1 cellular context compared by ENCODE assay signal in the genomic region with DNA sequence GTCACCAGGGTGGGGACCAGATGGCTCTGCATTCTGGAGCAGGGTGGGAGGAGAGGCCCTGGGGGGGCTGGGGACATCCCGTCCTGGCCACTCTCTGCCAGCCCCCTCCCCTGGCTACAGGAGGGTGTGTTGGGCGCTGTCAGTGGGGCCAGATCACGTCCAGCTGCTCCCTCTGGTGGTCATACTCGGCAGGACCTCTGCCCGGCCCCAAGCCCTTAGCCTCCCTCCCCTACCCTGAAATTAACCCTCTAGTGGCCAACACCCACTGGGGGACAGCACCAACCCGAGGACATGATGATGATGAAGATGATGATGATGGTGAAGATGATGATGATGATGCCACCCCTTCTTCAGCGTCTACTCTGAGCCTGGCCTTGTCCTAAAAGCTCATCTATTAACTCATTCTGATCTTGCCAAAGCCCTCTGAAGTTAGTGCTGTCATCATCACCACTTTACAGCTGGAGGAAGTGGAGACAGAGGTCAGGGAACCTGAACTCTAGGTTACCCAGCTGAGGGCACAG.
TF ChIP-seq lines count a peak whose summit lies in the region.

No MANE protein-coding gene starts in this region.

TF ChIP-seq in K562, 482 proteins besides CTCF, POLR2A, EP300 and RAD21 (continued from another document and continues in another):
- no peak for TF ChIP-seq MYC (IDR thresholded peaks at IDR 0.05; ENCODE audit: low read depth, low read length)
- no peak for TF ChIP-seq MYC (CRISPR knock-in tag; IDR thresholded peaks at IDR 0.05; ENCODE audit: borderline replicate concordance, low read depth)
- peak; percentile 38; the same call in 1 of the 2 replicates for TF ChIP-seq NCOA1 (IDR thresholded peaks at IDR 0.05; ENCODE audit: low read depth)
- TF ChIP-seq GTF2B (IDR thresholded peaks at IDR 0.05; ENCODE audit: extremely low read depth, insufficient read length), result no peak
- TF ChIP-seq EZH2 (IDR thresholded peaks at IDR 0.05; ENCODE audit: borderline replicate concordance, low read depth, low read length), result no peak
- no peak for TF ChIP-seq NONO (IDR thresholded peaks at IDR 0.05; ENCODE audit: low read depth in 2 of 2, low read length in 1 of 2)
- no peak for TF ChIP-seq SMARCA4 (IDR thresholded peaks at IDR 0.05)
- peak in 1 of 2 experiments; percentile 61; a peak in 1 of 4 replicates for TF ChIP-seq ARNT (IDR thresholded peaks at IDR 0.05)
- TF ChIP-seq, protein P1, sequence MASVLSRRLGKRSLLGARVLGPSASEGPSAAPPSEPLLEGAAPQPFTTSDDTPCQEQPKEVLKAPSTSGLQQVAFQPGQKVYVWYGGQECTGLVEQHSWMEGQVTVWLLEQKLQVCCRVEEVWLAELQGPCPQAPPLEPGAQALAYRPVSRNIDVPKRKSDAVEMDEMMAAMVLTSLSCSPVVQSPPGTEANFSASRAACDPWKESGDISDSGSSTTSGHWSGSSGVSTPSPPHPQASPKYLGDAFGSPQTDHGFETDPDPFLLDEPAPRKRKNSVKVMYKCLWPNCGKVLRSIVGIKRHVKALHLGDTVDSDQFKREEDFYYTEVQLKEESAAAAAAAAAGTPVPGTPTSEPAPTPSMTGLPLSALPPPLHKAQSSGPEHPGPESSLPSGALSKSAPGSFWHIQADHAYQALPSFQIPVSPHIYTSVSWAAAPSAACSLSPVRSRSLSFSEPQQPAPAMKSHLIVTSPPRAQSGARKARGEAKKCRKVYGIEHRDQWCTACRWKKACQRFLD (CRISPR knock-in tag; IDR thresholded peaks at IDR 0.05), result no peak
- TF ChIP-seq CTBP1 (IDR thresholded peaks at IDR 0.05; ENCODE audit: borderline replicate concordance), result peak; percentile 69; the same call in 1 of the 2 replicates
- TF ChIP-seq HDAC3 (IDR thresholded peaks at IDR 0.05; ENCODE audit: borderline replicate concordance, partially characterized antibody), result no peak
- no peak for TF ChIP-seq PML (IDR thresholded peaks at IDR 0.05; ENCODE audit: low read length)
- TF ChIP-seq HNRNPL (IDR thresholded peaks at IDR 0.05; ENCODE audit: low read depth, low read length), result 0 out of 2 replicates have a peak, but pooled peaks have one; percentile 17
- no peak for TF ChIP-seq BRD4 (IDR thresholded peaks at IDR 0.05)
- TF ChIP-seq PCBP1 (IDR thresholded peaks at IDR 0.05; ENCODE audit: low read depth, low read length, poor library complexity, severe bottlenecking), result no peak
- TF ChIP-seq XRCC4 (IDR thresholded peaks at IDR 0.05; ENCODE audit: extremely low read depth, insufficient read depth, insufficient read length), result no peak
- peak; percentile 48; the same call in 1 of the 2 replicates for TF ChIP-seq GABPB1 (CRISPR knock-in tag; IDR thresholded peaks at IDR 0.05)
- TF ChIP-seq ZNF121 (CRISPR knock-in tag; conservative IDR thresholded peaks at IDR 0.05), result no peak
- TF ChIP-seq, protein P2, sequence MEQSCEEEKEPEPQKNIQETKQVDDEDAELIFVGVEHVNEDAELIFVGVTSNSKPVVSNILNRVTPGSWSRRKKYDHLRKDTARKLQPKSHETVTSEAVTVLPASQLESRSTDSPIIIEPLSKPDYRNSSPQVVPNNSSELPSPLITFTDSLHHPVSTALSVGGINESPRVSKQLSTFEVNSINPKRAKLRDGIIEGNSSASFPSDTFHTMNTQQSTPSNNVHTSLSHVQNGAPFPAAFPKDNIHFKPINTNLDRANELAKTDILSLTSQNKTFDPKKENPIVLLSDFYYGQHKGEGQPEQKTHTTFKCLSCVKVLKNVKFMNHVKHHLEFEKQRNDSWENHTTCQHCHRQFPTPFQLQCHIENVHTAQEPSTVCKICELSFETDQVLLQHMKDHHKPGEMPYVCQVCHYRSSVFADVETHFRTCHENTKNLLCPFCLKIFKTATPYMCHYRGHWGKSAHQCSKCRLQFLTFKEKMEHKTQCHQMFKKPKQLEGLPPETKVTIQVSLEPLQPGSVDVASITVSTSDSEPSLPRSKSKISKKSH (CRISPR knock-in tag; IDR thresholded peaks at IDR 0.05), result no peak
- no peak; the same call in 1 of the 2 replicates for TF ChIP-seq EP400 (IDR thresholded peaks at IDR 0.05)
- TF ChIP-seq PYGO2 (tag; IDR thresholded peaks at IDR 0.05), result no peak
- TF ChIP-seq RFX7 (CRISPR knock-in tag; IDR thresholded peaks at IDR 0.05), result no peak
- TF ChIP-seq ARID2 (IDR thresholded peaks at IDR 0.05), result peak; percentile 76
- TF ChIP-seq, protein P3, sequence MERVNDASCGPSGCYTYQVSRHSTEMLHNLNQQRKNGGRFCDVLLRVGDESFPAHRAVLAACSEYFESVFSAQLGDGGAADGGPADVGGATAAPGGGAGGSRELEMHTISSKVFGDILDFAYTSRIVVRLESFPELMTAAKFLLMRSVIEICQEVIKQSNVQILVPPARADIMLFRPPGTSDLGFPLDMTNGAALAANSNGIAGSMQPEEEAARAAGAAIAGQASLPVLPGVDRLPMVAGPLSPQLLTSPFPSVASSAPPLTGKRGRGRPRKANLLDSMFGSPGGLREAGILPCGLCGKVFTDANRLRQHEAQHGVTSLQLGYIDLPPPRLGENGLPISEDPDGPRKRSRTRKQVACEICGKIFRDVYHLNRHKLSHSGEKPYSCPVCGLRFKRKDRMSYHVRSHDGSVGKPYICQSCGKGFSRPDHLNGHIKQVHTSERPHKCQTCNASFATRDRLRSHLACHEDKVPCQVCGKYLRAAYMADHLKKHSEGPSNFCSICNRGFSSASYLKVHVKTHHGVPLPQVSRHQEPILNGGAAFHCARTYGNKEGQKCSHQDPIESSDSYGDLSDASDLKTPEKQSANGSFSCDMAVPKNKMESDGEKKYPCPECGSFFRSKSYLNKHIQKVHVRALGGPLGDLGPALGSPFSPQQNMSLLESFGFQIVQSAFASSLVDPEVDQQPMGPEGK (CRISPR knock-in tag; IDR thresholded peaks at IDR 0.05; ENCODE audit: borderline replicate concordance), result no peak
- TF ChIP-seq, protein P4, sequence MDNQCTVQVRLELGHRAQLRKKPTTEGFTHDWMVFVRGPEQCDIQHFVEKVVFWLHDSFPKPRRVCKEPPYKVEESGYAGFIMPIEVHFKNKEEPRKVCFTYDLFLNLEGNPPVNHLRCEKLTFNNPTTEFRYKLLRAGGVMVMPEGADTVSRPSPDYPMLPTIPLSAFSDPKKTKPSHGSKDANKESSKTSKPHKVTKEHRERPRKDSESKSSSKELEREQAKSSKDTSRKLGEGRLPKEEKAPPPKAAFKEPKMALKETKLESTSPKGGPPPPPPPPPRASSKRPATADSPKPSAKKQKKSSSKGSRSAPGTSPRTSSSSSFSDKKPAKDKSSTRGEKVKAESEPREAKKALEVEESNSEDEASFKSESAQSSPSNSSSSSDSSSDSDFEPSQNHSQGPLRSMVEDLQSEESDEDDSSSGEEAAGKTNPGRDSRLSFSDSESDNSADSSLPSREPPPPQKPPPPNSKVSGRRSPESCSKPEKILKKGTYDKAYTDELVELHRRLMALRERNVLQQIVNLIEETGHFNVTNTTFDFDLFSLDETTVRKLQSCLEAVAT (IDR thresholded peaks at IDR 0.05), result no peak
- no peak for TF ChIP-seq MEF2A (IDR thresholded peaks at IDR 0.05; ENCODE audit: control insufficient read depth, low read depth, low read length)
- TF ChIP-seq CREBBP (IDR thresholded peaks at IDR 0.05; ENCODE audit: low read depth, low read length), result no peak
- TF ChIP-seq ADNP (tag; IDR thresholded peaks at IDR 0.05), result no peak
- TF ChIP-seq ZNF551 (CRISPR knock-in tag; IDR thresholded peaks at IDR 0.05), result no peak
- TF ChIP-seq MAFG (tag; conservative IDR thresholded peaks at IDR 0.05), result no peak
- TF ChIP-seq, protein P5, sequence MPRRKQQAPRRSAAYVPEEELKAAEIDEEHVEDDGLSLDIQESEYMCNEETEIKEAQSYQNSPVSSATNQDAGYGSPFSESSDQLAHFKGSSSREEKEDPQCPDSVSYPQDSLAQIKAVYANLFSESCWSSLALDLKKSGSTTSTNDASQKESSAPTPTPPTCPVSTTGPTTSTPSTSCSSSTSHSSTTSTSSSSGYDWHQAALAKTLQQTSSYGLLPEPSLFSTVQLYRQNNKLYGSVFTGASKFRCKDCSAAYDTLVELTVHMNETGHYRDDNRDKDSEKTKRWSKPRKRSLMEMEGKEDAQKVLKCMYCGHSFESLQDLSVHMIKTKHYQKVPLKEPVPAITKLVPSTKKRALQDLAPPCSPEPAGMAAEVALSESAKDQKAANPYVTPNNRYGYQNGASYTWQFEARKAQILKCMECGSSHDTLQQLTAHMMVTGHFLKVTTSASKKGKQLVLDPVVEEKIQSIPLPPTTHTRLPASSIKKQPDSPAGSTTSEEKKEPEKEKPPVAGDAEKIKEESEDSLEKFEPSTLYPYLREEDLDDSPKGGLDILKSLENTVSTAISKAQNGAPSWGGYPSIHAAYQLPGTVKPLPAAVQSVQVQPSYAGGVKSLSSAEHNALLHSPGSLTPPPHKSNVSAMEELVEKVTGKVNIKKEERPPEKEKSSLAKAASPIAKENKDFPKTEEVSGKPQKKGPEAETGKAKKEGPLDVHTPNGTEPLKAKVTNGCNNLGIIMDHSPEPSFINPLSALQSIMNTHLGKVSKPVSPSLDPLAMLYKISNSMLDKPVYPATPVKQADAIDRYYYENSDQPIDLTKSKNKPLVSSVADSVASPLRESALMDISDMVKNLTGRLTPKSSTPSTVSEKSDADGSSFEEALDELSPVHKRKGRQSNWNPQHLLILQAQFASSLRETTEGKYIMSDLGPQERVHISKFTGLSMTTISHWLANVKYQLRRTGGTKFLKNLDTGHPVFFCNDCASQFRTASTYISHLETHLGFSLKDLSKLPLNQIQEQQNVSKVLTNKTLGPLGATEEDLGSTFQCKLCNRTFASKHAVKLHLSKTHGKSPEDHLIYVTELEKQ (CRISPR knock-in tag; IDR thresholded peaks at IDR 0.05), result no peak
- 0 out of 2 replicates have a peak, but pooled peaks have one; percentile 31 for TF ChIP-seq HBP1 (CRISPR knock-in tag; IDR thresholded peaks at IDR 0.05)
- no peak for TF ChIP-seq SMAD3 (CRISPR knock-in tag; conservative IDR thresholded peaks at IDR 0.05)
- TF ChIP-seq TGIF2 (CRISPR knock-in tag; IDR thresholded peaks at IDR 0.05), result no peak
- no peak for TF ChIP-seq ZBTB8A (IDR thresholded peaks at IDR 0.05; ENCODE audit: partially characterized antibody)
- TF ChIP-seq HLTF (IDR thresholded peaks at IDR 0.05), result no peak
- TF ChIP-seq TRIM25 (IDR thresholded peaks at IDR 0.05; ENCODE audit: borderline replicate concordance), result 0 out of 2 replicates have a peak, but pooled peaks have one; percentile 21
- no peak for TF ChIP-seq TCF7L2 (IDR thresholded peaks at IDR 0.05; ENCODE audit: low read depth, low read length)
- TF ChIP-seq NEUROD1 (IDR thresholded peaks at IDR 0.05; ENCODE audit: borderline replicate concordance, low read depth, low read length, partially characterized antibody), result peak; percentile 17
- TF ChIP-seq ZNF668 (CRISPR knock-in tag; IDR thresholded peaks at IDR 0.05), result no peak
- TF ChIP-seq KAT2B (IDR thresholded peaks at IDR 0.05; ENCODE audit: low read depth, low read length), result no peak
- TF ChIP-seq STAT5A (IDR thresholded peaks at IDR 0.05; ENCODE audit: borderline replicate concordance, low read length), result 0 out of 2 replicates have a peak, but pooled peaks have one; percentile 23
- TF ChIP-seq ZNF561 (CRISPR knock-in tag; conservative IDR thresholded peaks at IDR 0.05), result no peak
- no peak for TF ChIP-seq ESRRB (CRISPR knock-in tag; IDR thresholded peaks at IDR 0.05; ENCODE audit: borderline replicate concordance)
- peak; percentile 94; the same call in 1 of the 2 replicates for TF ChIP-seq XRCC5 (IDR thresholded peaks at IDR 0.05; ENCODE audit: low read depth, low read length)
- TF ChIP-seq, protein P6, sequence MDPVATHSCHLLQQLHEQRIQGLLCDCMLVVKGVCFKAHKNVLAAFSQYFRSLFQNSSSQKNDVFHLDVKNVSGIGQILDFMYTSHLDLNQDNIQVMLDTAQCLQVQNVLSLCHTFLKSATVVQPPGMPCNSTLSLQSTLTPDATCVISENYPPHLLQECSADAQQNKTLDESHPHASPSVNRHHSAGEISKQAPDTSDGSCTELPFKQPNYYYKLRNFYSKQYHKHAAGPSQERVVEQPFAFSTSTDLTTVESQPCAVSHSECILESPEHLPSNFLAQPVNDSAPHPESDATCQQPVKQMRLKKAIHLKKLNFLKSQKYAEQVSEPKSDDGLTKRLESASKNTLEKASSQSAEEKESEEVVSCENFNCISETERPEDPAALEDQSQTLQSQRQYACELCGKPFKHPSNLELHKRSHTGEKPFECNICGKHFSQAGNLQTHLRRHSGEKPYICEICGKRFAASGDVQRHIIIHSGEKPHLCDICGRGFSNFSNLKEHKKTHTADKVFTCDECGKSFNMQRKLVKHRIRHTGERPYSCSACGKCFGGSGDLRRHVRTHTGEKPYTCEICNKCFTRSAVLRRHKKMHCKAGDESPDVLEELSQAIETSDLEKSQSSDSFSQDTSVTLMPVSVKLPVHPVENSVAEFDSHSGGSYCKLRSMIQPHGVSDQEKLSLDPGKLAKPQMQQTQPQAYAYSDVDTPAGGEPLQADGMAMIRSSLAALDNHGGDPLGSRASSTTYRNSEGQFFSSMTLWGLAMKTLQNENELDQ (CRISPR knock-in tag; IDR thresholded peaks at IDR 0.05; ENCODE audit: borderline replicate concordance), result 0 out of 2 replicates have a peak, but pooled peaks have one; percentile 51
- peak; percentile 20; the same call in 1 of the 2 replicates for TF ChIP-seq SIN3B (IDR thresholded peaks at IDR 0.05; ENCODE audit: low read depth)
- TF ChIP-seq SP1 (CRISPR knock-in tag; IDR thresholded peaks at IDR 0.05), result peak; percentile 72
- TF ChIP-seq SMC3 (conservative IDR thresholded peaks at IDR 0.05; ENCODE audit: insufficient read depth, low read depth, low read length), result peak; percentile 93
- no peak for TF ChIP-seq HMG20B (CRISPR knock-in tag; IDR thresholded peaks at IDR 0.05)
